In genomic region chr11:34565417-34566208, GRCh38 we compare ENCODE assay signal across 10 cellular contexts. TPM values are rescaled to one million over a fixed set of nuclear protein-coding genes. Genes with fewer than 3 reads are reported as not detected.
DNase-seq lines count a peak whose midpoint lies in the region; ATAC-seq and TF ChIP-seq lines count a peak whose summit lies in the region.
"Had no signal": no experiment of that assay in that cellular context is flagged by ENCODE, and none has a peak within 500 bp of the region (broad histone marks: within the 10 kb centered on the region; RNA-seq: fewer than 3 reads in every experiment).

No MANE protein-coding gene starts in this region.

- H4K20me1 ChIP-seq in OCI-LY7 (ENCODE audit: insufficient read depth, low read length) (no peaks in the 10 kb centered on the region), fibroblast of lung (ENCODE audit: control insufficient read depth, extremely low read depth, insufficient read depth, low read length) (no peaks in the 10 kb centered on the region)

- no peaks in the 10 kb centered on the region for H3K27me3 ChIP-seq in fibroblast of lung (ENCODE audit: control insufficient read depth, insufficient read depth, low read length)

- no peaks in the 10 kb centered on the region for H3K9me3 Mint-ChIP-seq in natural killer cell
- H3K9me3 Mint-ChIP-seq: IgD-negative memory B cell had no signal

- BruUV-seq in OCI-LY7 (replicated peaks; lab: Mats Ljungman, UMichigan): no TSS peak

- H3K9me3 ChIP-seq in OCI-LY7 (ENCODE audit: low read length) (no peaks in the 10 kb centered on the region), fibroblast of lung (ENCODE audit: control insufficient read depth, insufficient read depth, low read depth, low read length) (no peaks in the 10 kb centered on the region)

- CTCF ChIA-PET in OCI-LY7 (lab: Charles Lee; ENCODE audit: unreplicated experiment): no interaction called here

- H3K4me3 Mint-ChIP-seq in natural killer cell: no peak overlapping the region
- H3K4me3 Mint-ChIP-seq: IgD-negative memory B cell had no signal

- DNase-seq in ACHN: peak; percentile 17
- DNase-seq in OCI-LY7 (ENCODE audit: low spot score): peak; percentile 5
- DNase-seq in fibroblast of lung (ENCODE audit: low read depth in 2 of 2): no peak
- DNase-seq in natural killer cell: no peak
- no peak for DNase-seq in HuH-7.5 (ENCODE audit: low spot score)
- DNase-seq in epidermal melanocyte (ENCODE audit: insufficient read length, low spot score): no peak
- DNase-seq in DMS79 (lab: John Stamatoyannopoulos, UW): no peak
- DNase-seq: stimulated activated CD4-positive, alpha-beta T cell treated with anti-CD3 and anti-CD28 coated beads, Interleukin-4, amount 100 ng/mL, for 4 hours had no signal

- in situ Hi-C loops in ACHN (cut with HindIII; ENCODE audit: low pct_ligation_motif_present, low pct_unique_long_range_greater_than_20kb, low sequenced_read_pairs): no loop called here

- H3K79me2 ChIP-seq in OCI-LY7 (ENCODE audit: insufficient read depth, low read depth, low read length) (no peaks in the 10 kb centered on the region), fibroblast of lung (ENCODE audit: control insufficient read depth, insufficient read depth, low read length) (no peaks in the 10 kb centered on the region)

- no peak for ATAC-seq in natural killer cell

- H3K4me3 ChIP-seq in GM12875 (ENCODE audit: low read depth, low read length) (no peak overlapping the region), OCI-LY7 (ENCODE audit: low read depth, low read length, poor library complexity, severe bottlenecking) (no peak overlapping the region), fibroblast of lung (replicated peaks in 1 of 4; ENCODE audit: control extremely low read depth in 1 of 4, insufficient read depth in 1 of 4, low read depth in 3 of 4, low read length in 4 of 4) (no peak overlapping the region)

- TF ChIP-seq CTCF in GM12875 (IDR thresholded peaks at IDR 0.05; ENCODE audit: borderline replicate concordance, insufficient read depth, low read depth, low read length) (peak; percentile 66; the same call in 1 of the 2 replicates), OCI-LY7 (conservative IDR thresholded peaks at IDR 0.05; ENCODE audit: low read length) (peak; percentile 72), fibroblast of lung (conservative IDR thresholded peaks at IDR 0.05 in 1 of 2, IDR thresholded peaks at IDR 0.05 in 1 of 2; ENCODE audit: low read depth in 1 of 2, low read length in 2 of 2) (peak; percentile 25 to 35), natural killer cell (IDR thresholded peaks at IDR 0.05) (no peak)

- no peak overlapping the region for H3K9ac ChIP-seq in fibroblast of lung (ENCODE audit: insufficient read depth, low read length)

- intact Hi-C loops in OCI-LY7 (cut with micrococcal nuclease; ENCODE audit: unreplicated experiment) (no loop called here), natural killer cell (cut with micrococcal nuclease) (no loop called here)

- H3K9me2 ChIP-seq in OCI-LY7 (ENCODE audit: insufficient read depth, low read length): no peaks in the 10 kb centered on the region

- POLR2A ChIA-PET in OCI-LY7 (lab: Charles Lee): no interaction called here

- H3K27ac ChIP-seq in OCI-LY7 (ENCODE audit: low read depth, low read length, poor library complexity, severe bottlenecking) (no peak overlapping the region), fibroblast of lung (ENCODE audit: insufficient read depth, low read length) (no peak overlapping the region)

- H2AFZ ChIP-seq in OCI-LY7 (ENCODE audit: low read length) (no peak overlapping the region), fibroblast of lung (ENCODE audit: low read length) (no peak overlapping the region)

- no peaks in the 10 kb centered on the region for H3K4me1 Mint-ChIP-seq in natural killer cell
- H3K4me1 Mint-ChIP-seq: IgD-negative memory B cell had no signal

- no peaks in the 10 kb centered on the region for H3K4me1 ChIP-seq in OCI-LY7 (ENCODE audit: insufficient read depth, low read length, poor library complexity, severe bottlenecking)
- no peaks in the 10 kb centered on the region for H3K4me1 ChIP-seq in fibroblast of lung (ENCODE audit: control insufficient read depth, extremely low read depth, insufficient read depth, low read length)

- H3K4me2 ChIP-seq in OCI-LY7 (ENCODE audit: low read length) (no peak overlapping the region), fibroblast of lung (ENCODE audit: extremely low read depth, insufficient read depth, low read length) (no peak overlapping the region)

- H3K27ac Mint-ChIP-seq in natural killer cell: no peak overlapping the region
- H3K27ac Mint-ChIP-seq: IgD-negative memory B cell had no signal

- H3K36me3 ChIP-seq in OCI-LY7 (ENCODE audit: insufficient read depth, low read length) (no peaks in the 10 kb centered on the region), fibroblast of lung (ENCODE audit: control insufficient read depth, insufficient read depth, low read length) (no peaks in the 10 kb centered on the region)

- H3K36me3 Mint-ChIP-seq in natural killer cell: no peaks in the 10 kb centered on the region
- H3K36me3 Mint-ChIP-seq: IgD-negative memory B cell had no signal

- H3K27me3 Mint-ChIP-seq in natural killer cell (ENCODE audit: low read depth in 2 of 2): peaks cover 22 to 34% of the 10 kb centered on the region in 2 donors

RNA-seq across cellular contexts. Expression of gene ELF5, which starts 52.0 kb away (rescaled TPM):
- total RNA-seq in OCI-LY7 (2014; rRNA removed; shearing (Covaris generic)): not detected in 2 replicates
- total RNA-seq in OCI-LY7 (2022): not detected in 2 replicates
- total RNA-seq in fibroblast of lung: not detected in 2 replicates
- polyA plus RNA-seq in fibroblast of lung: not detected in 2 replicates
- not detected in 2 replicates for polyA plus RNA-seq in fibroblast of lung (2012)
- not detected in 2 replicates for polyA minus RNA-seq in fibroblast of lung (ENCODE audit: low replicate concordance)
- not detected for total RNA-seq in natural killer cell
- polyA plus RNA-seq: IgD-negative memory B cell had no signal

RNA-seq across cellular contexts. Expression of gene EHF, which starts 55.3 kb away (rescaled TPM):
- total RNA-seq in OCI-LY7 (2014; rRNA removed; shearing (Covaris generic)): not detected in 2 replicates
- total RNA-seq in OCI-LY7 (2022) (not detected in 2 replicates), fibroblast of lung (not detected in 2 replicates), natural killer cell (not detected)
- polyA plus RNA-seq in fibroblast of lung: 0.02 and 0.51 TPM in 2 replicates
- 0.06 and 0.42 TPM in 2 replicates for polyA plus RNA-seq in fibroblast of lung (2012)
- polyA minus RNA-seq in fibroblast of lung (ENCODE audit: low replicate concordance): 3.7 TPM in 1 of 2 replicates, not detected in the other
- polyA plus RNA-seq: IgD-negative memory B cell had no signal

Comparison
In these comparisons a context has a peak if more than half of its experiments do, and no peak if none do; other contexts are left out.
1. DNase-seq: peak in ACHN (single experiment) and OCI-LY7 (single experiment); none in fibroblast of lung (0 of 2), natural killer cell (single experiment), HuH-7.5 (single experiment), epidermal melanocyte (single experiment) and DMS79 (single experiment).